ENCODE assay signal across 18 cellular contexts in genomic region chr6:69290116-69290515, GRCh38.
"Had no signal": no experiment of that assay in that cellular context is flagged by ENCODE, and none has a peak within 500 bp of the region (broad histone marks: within the 10 kb centered on the region; RNA-seq: fewer than 3 reads in every experiment).

No MANE protein-coding gene starts in this region.

- H3K36me3 ChIP-seq: colonic mucosa, neutrophil, pancreas, sigmoid colon, stomach had no signal

- H3K4me1 ChIP-seq: colonic mucosa, foreskin keratinocyte, pancreas, sigmoid colon, stomach had no signal

- H3K9me3 ChIP-seq: colonic mucosa, neutrophil, pancreas, sigmoid colon had no signal

- ATAC-seq: activated naive CD4-positive, alpha-beta T cell treated with anti-CD3 and anti-CD28 coated beads, Interleukin-2, amount 50 U/mL, for 72 hours; foreskin keratinocyte; left colon; pancreas; stimulated activated effector memory CD8-positive, alpha-beta T cell treated with anti-CD3 and anti-CD28 coated beads, Interleukin-12 subunit alpha, Interleukin-12 subunit beta, amount 100 ng/mL, for 72 hours had no signal

- H3K4me3 ChIP-seq: colonic mucosa, lung, pancreas, sigmoid colon, stomach had no signal

- H3K27ac ChIP-seq: colonic mucosa, foreskin keratinocyte, neutrophil, pancreas, sigmoid colon, stomach had no signal

- H3K27me3 ChIP-seq: colonic mucosa, foreskin keratinocyte, neutrophil, pancreas, sigmoid colon, stomach had no signal

- DNase-seq: activated CD4-positive, alpha-beta memory T cell treated with anti-CD3 and anti-CD28 coated beads for 36 hours; activated gamma-delta T cell treated with Interleukin-2 at 50 U/mL for 16 hours; activated T-cell treated with anti-CD3 and anti-CD28 coated beads for 4 hours; colonic mucosa; foreskin keratinocyte; hypothalamus; islet precursor cell; left colon; pancreas; sigmoid colon; stimulated activated CD4-positive, alpha-beta T cell treated with anti-CD3 and anti-CD28 coated beads, Interleukin-4, amount 100 ng/mL, for 24 hours; stomach; T1000; trophoblast cell had no signal
